8 cellular contexts compared by ENCODE assay signal in genomic region chr11:122108192-122108799, GRCh38. TPM values are rescaled to one million over a fixed set of nuclear protein-coding genes. Genes with fewer than 3 reads are reported as not detected.
DNase-seq lines count a peak whose midpoint lies in the region; ATAC-seq and TF ChIP-seq lines count a peak whose summit lies in the region.

No MANE protein-coding gene starts in this region.

- in situ Hi-C loops in Panc1 (cut with HindIII; ENCODE audit: low pct_unique_long_range_greater_than_20kb, low sequenced_read_pairs) (no loop called here), gastrocnemius medialis (cut with MboI; ENCODE audit: low sequenced_read_pairs in 4 of 4) (loop anchor here (10.0 to 25.0 kb wide), 4 partner anchors 97 to 453 kb away; no protein-coding TSS in a partner anchor)

- DNase-seq in AG09319 (ENCODE audit: extremely low read depth, low read depth) (no peak), Panc1 (ENCODE audit: low read depth, low spot score) (no peak), fibroblast of villous mesenchyme (ENCODE audit: low read depth) (peak; percentile 51), gastrocnemius medialis (no peak)
- no peak for DNase-seq in effector memory CD4-positive, alpha-beta T cell

- H3K4me1 ChIP-seq in Panc1 (ENCODE audit: control insufficient read depth, insufficient read depth, low read length) (no peaks in the 10 kb centered on the region; the same call in 1 of the 2 replicates), gastrocnemius medialis (peaks cover 5 to 24% of the 10 kb centered on the region in 2 donors)
- H3K4me1 ChIP-seq in effector memory CD4-positive, alpha-beta T cell (ENCODE audit: control insufficient read depth, insufficient read depth, low read length, poor library complexity, severe bottlenecking): no peaks in the 10 kb centered on the region

- H3K9me3 ChIP-seq in Panc1 (ENCODE audit: control insufficient read depth, insufficient read depth, low read depth, low read length) (no peaks in the 10 kb centered on the region), gastrocnemius medialis (no peaks in the 10 kb centered on the region)
- H3K9me3 ChIP-seq in effector memory CD4-positive, alpha-beta T cell (ENCODE audit: control insufficient read depth, low read length): no peaks in the 10 kb centered on the region

- H3K36me3 ChIP-seq in Panc1 (ENCODE audit: control insufficient read depth, insufficient read depth, low read length): no peaks in the 10 kb centered on the region
- H3K36me3 ChIP-seq in gastrocnemius medialis: no peaks in the 10 kb centered on the region
- H3K36me3 ChIP-seq in effector memory CD4-positive, alpha-beta T cell (ENCODE audit: control insufficient read depth, insufficient read depth, low read length): no peaks in the 10 kb centered on the region

- TF ChIP-seq POLR2A in gastrocnemius medialis (IDR thresholded peaks at IDR 0.05): no peak

- POLR2A ChIA-PET in Panc1 (lab: Charles Lee): no interaction called here

- intact Hi-C loops in Panc1 (cut with micrococcal nuclease; ENCODE audit: unreplicated experiment): loop anchor here (5.0 kb wide), 1 partner anchor 94 kb away; no protein-coding TSS in a partner anchor
- intact Hi-C loops in gastrocnemius medialis (cut with DNase I; ENCODE audit: low total_unique reads): loop anchor here (2.0 kb wide), 1 partner anchor 95 kb away; no protein-coding TSS in a partner anchor

- CTCF ChIA-PET in Panc1 (lab: Charles Lee): interaction anchor here (0.8 to 1.6 kb wide), 4 partner anchors 16 to 95 kb away, joined by 3 to 6 read pairs (median 4); no protein-coding TSS in a partner anchor

- no peak overlapping the region for H3K4me3 ChIP-seq in Panc1 (ENCODE audit: low read depth in 2 of 2, low read length in 2 of 2)
- no peak overlapping the region for H3K4me3 ChIP-seq in fibroblast of villous mesenchyme (ENCODE audit: low read depth, low read length)
- H3K4me3 ChIP-seq in gastrocnemius medialis: no peak overlapping the region
- H3K4me3 ChIP-seq in effector memory CD4-positive, alpha-beta T cell (ENCODE audit: insufficient read depth, low read depth, low read length, poor library complexity, severe bottlenecking): no peak overlapping the region

- H3K27ac ChIP-seq in Panc1 (ENCODE audit: low read length) (no peak overlapping the region), gastrocnemius medialis (peak overlapping the region; percentile 74 to 90 (median 80))
- no peak overlapping the region for H3K27ac ChIP-seq in effector memory CD4-positive, alpha-beta T cell (ENCODE audit: insufficient read depth, low read length, poor library complexity, severe bottlenecking)

- no peaks in the 10 kb centered on the region for H3K27me3 ChIP-seq in Panc1 (ENCODE audit: control insufficient read depth, insufficient read depth, low read length)
- no peaks in the 10 kb centered on the region for H3K27me3 ChIP-seq in gastrocnemius medialis
- no peaks in the 10 kb centered on the region for H3K27me3 ChIP-seq in effector memory CD4-positive, alpha-beta T cell (replicated peaks; ENCODE audit: control insufficient read depth, insufficient read depth, low read length, poor library complexity, severe bottlenecking)

- no TSS peak for BruUV-seq in Panc1 (replicated peaks; lab: Mats Ljungman, UMichigan)

- peak; percentile 73 for ATAC-seq in GM19351 (IDR thresholded peaks at IDR 0.05; ENCODE audit: unreplicated experiment)
- no peak for ATAC-seq in Panc1
- peak in 1 of 2 donors; percentile 32 for ATAC-seq in gastrocnemius medialis
- no peak for ATAC-seq in HG03521 (IDR thresholded peaks at IDR 0.05; ENCODE audit: unreplicated experiment)
- ATAC-seq in GM21528 (IDR thresholded peaks at IDR 0.05; ENCODE audit: low FRiP score, unreplicated experiment): no peak

- TF ChIP-seq CTCF in AG09319 (IDR thresholded peaks at IDR 0.05; ENCODE audit: low read depth, low read length): peak; percentile 52
- peak; percentile 87 for TF ChIP-seq CTCF in Panc1 (IDR thresholded peaks at IDR 0.05)
- peak; percentile 73 for TF ChIP-seq CTCF in fibroblast of villous mesenchyme (IDR thresholded peaks at IDR 0.05; ENCODE audit: insufficient read depth, low read depth, low read length)
- peak; percentile 15 to 57 (median 37) for TF ChIP-seq CTCF in gastrocnemius medialis (IDR thresholded peaks at IDR 0.05 in 4 of 5, conservative IDR thresholded peaks at IDR 0.05 in 1 of 5)

RNA-seq across cellular contexts. Expression of gene BLID, which starts 7.7 kb away (rescaled TPM):
- total RNA-seq in Panc1 (2021; ENCODE audit: unreplicated experiment) (0.41 TPM), fibroblast of villous mesenchyme (6.0 and 9.3 TPM in 2 replicates), gastrocnemius medialis (under 1 TPM in 1 of 4 donors, not detected in 3; 0.66 TPM)
- polyA plus RNA-seq in Panc1 (2012; ENCODE audit: insufficient read length): not detected

Comparison
In these comparisons a context has a peak if more than half of its experiments do, and no peak if none do; other contexts are left out.
1. CTCF ChIP-seq: peak in every context shown above with its lines; median percentile 87 in Panc1; 73 in fibroblast of villous mesenchyme; 52 in AG09319; 37 in gastrocnemius medialis.
2. H3K27ac ChIP-seq: peak in gastrocnemius medialis (4 of 4); none in Panc1 (single experiment) and effector memory CD4-positive, alpha-beta T cell (single experiment).